Comparison of ENCODE assay signal across 2 cellular contexts in genomic region chr6:166998256-166999144, GRCh38.
TF ChIP-seq lines count a peak whose summit lies in the region.

No MANE protein-coding gene starts in this region.

TF ChIP-seq in WTC11, 78 proteins besides CTCF, POLR2A, EP300 and RAD21 (continued from another document and continues in another):
- TF ChIP-seq E2F4 (CRISPR knock-in tag; IDR thresholded peaks at IDR 0.05; ENCODE audit: borderline replicate concordance, low read depth), result peak; percentile 89
- peak; percentile 85; the same call in 1 of the 2 replicates for TF ChIP-seq PREB (CRISPR knock-in tag; IDR thresholded peaks at IDR 0.05; ENCODE audit: borderline replicate concordance)
- 0 out of 2 replicates have a peak, but pooled peaks have one; percentile 11 for TF ChIP-seq ZNF219 (CRISPR knock-in tag; IDR thresholded peaks at IDR 0.05; ENCODE audit: borderline replicate concordance)
- TF ChIP-seq ZNF281 (CRISPR knock-in tag; IDR thresholded peaks at IDR 0.05), result no peak
- TF ChIP-seq ATF6 (CRISPR knock-in tag; IDR thresholded peaks at IDR 0.05), result 0 out of 2 replicates have a peak, but pooled peaks have one; percentile 61
- peak; percentile 33; the same call in 1 of the 2 replicates for TF ChIP-seq CREB1 (CRISPR knock-in tag; IDR thresholded peaks at IDR 0.05)
- no peak for TF ChIP-seq SP1 (CRISPR knock-in tag; conservative IDR thresholded peaks at IDR 0.05)
- TF ChIP-seq ZNF138 (CRISPR knock-in tag; conservative IDR thresholded peaks at IDR 0.05), result 0 out of 2 replicates have a peak, but pooled peaks have one; percentile 57
- TF ChIP-seq RELA (CRISPR knock-in tag; IDR thresholded peaks at IDR 0.05; ENCODE audit: borderline replicate concordance), result no peak
- TF ChIP-seq NR1H2 (CRISPR knock-in tag; IDR thresholded peaks at IDR 0.05), result no peak
- TF ChIP-seq TCF7 (CRISPR knock-in tag; IDR thresholded peaks at IDR 0.05; ENCODE audit: low read depth), result no peak
- peak; percentile 64; the same call in 1 of the 2 replicates for TF ChIP-seq MAX (CRISPR knock-in tag; IDR thresholded peaks at IDR 0.05)
- TF ChIP-seq ZNF396 (CRISPR knock-in tag; IDR thresholded peaks at IDR 0.05; ENCODE audit: borderline replicate concordance), result no peak
- TF ChIP-seq NR2C2 (CRISPR knock-in tag; IDR thresholded peaks at IDR 0.05), result no peak
- TF ChIP-seq GABPB1 (CRISPR knock-in tag; IDR thresholded peaks at IDR 0.05), result 0 out of 2 replicates have a peak, but pooled peaks have one; percentile 33
- peak; percentile 15 for TF ChIP-seq NFE2L1 (CRISPR knock-in tag; IDR thresholded peaks at IDR 0.05)
- TF ChIP-seq TP53 (CRISPR knock-in tag; IDR thresholded peaks at IDR 0.05), result no peak
- TF ChIP-seq KAT7 (CRISPR knock-in tag; IDR thresholded peaks at IDR 0.05; ENCODE audit: borderline replicate concordance), result peak; percentile 92; the same call in 1 of the 2 replicates
- TF ChIP-seq IRF2 (CRISPR knock-in tag; IDR thresholded peaks at IDR 0.05; ENCODE audit: borderline replicate concordance, low read depth), result no peak
- 0 out of 2 replicates have a peak, but pooled peaks have one; percentile 40 for TF ChIP-seq JUN (CRISPR knock-in tag; IDR thresholded peaks at IDR 0.05)
- TF ChIP-seq ZNF232 (CRISPR knock-in tag; IDR thresholded peaks at IDR 0.05), result peak; percentile 45; the same call in 1 of the 2 replicates
- TF ChIP-seq GRHL2 (CRISPR knock-in tag; IDR thresholded peaks at IDR 0.05; ENCODE audit: insufficient replicate concordance, severe bottlenecking), result no peak

TF ChIP-seq in endothelial cell of umbilical vein, 7 proteins besides CTCF, POLR2A, EP300 and RAD21 (continued from another document):
- TF ChIP-seq MAX (IDR thresholded peaks at IDR 0.05; ENCODE audit: insufficient read depth, insufficient read length), result peak; percentile 70
